In the genomic region with DNA sequence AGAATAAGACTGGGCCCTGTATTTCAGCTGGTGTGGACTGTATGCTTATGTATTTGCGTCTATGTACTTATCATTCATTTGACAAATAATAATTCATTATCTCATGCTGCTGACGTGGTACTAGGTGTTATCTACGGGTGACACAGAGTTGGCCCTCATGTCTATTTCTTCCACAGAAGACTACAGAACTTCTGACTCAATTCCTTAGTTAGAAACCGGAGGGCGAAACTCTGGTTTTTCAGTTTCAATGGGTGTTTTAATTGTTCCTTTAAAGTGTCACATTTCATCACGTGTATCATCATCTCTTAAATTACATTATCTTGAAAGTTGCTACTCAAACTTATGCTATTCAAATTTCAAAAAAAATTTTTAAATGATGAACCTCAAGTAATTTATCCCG, we compare ENCODE assay signal across 9 cellular contexts.
DNase-seq lines count a peak whose midpoint lies in the region; ATAC-seq, FAIRE-seq and TF ChIP-seq lines count a peak whose summit lies in the region.
"Had no signal": no experiment of that assay in that cellular context is flagged by ENCODE, and none has a peak within 500 bp of the region (broad histone marks: within the 10 kb centered on the region; RNA-seq: fewer than 3 reads in every experiment).

No MANE protein-coding gene starts in this region.

- TF ChIP-seq POLR2A in GM12891 (IDR thresholded peaks at IDR 0.05; ENCODE audit: low read depth, low read length): no peak

- H3K4me3 Mint-ChIP-seq in activated naive CD8-positive, alpha-beta T cell: peak overlapping the region; percentile 58

- FAIRE-seq in GM12891 (lab: Jason Lieb, UNC): no peak

- H3K9me3 Mint-ChIP-seq in activated naive CD8-positive, alpha-beta T cell (ENCODE audit: low read depth): no peaks in the 10 kb centered on the region

- DNase-seq in GM12891 (ENCODE audit: insufficient read length, low spot score) (no peak), NCI-H146 (lab: John Stamatoyannopoulos, UW) (no peak), hypothalamus (lab: John Stamatoyannopoulos, UW) (no peak), LoVo (ENCODE audit: low spot score) (no peak)
- DNase-seq: NCI-H1105 treated with DMSO at 0.1 percent for 48 hours had no signal

- H3K27ac Mint-ChIP-seq in activated naive CD8-positive, alpha-beta T cell: no peak overlapping the region

- H3K36me3 Mint-ChIP-seq in activated naive CD8-positive, alpha-beta T cell: no peaks in the 10 kb centered on the region

- H3K4me1 Mint-ChIP-seq in activated naive CD8-positive, alpha-beta T cell (ENCODE audit: low read depth): peaks cover 45% of the 10 kb centered on the region

- no peaks in the 10 kb centered on the region for H3K27me3 Mint-ChIP-seq in activated naive CD8-positive, alpha-beta T cell

- ATAC-seq in GM18520 (IDR thresholded peaks at IDR 0.05; ENCODE audit: unreplicated experiment) (peak; percentile 52), GM21526 (IDR thresholded peaks at IDR 0.05; ENCODE audit: low FRiP score, unreplicated experiment) (peak; percentile 58), HG03442 (IDR thresholded peaks at IDR 0.05; ENCODE audit: unreplicated experiment) (peak; percentile 77)

TF ChIP-seq in GM12891, 5 proteins besides CTCF, POLR2A, EP300 and RAD21:
- TF ChIP-seq PAX5 (IDR thresholded peaks at IDR 0.05; ENCODE audit: insufficient read depth, low read length, severe bottlenecking) (no peak), TAF1 (IDR thresholded peaks at IDR 0.05; ENCODE audit: low read depth, low read length) (no peak), POLR2AphosphoS5 (IDR thresholded peaks at IDR 0.05; ENCODE audit: low read depth, low read length) (no peak), POU2F2 (IDR thresholded peaks at IDR 0.05; ENCODE audit: low read depth, low read length) (no peak), SPI1 (IDR thresholded peaks at IDR 0.05; ENCODE audit: low read depth, low read length) (no peak)
